ENCODE assay signal across 15 cellular contexts in the genomic region with DNA sequence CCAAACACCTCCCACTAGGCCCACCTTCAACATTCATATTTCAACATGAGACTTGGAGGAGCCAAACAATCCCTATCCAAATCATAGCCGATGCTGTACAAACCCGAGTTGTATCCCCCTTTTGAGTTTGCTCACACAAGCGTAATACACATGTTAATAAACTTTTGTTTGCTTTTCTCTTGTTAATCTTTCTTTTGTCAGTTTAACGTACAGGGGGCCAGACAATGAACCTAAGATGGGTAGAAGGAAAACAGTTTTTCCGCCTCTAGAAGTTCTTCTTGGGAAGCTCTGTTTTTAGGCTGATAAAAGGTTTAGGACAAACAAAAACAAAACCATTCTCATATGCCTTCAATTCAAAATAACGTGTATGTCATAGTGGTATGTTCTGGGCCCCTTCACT. TPM values are rescaled to one million over a fixed set of nuclear protein-coding genes. Genes with fewer than 3 reads are reported as not detected.
A peak's percentile ranks its signal among the peaks of the same experiment; 100 is the strongest.
DNase-seq lines count a peak whose midpoint lies in the region; ATAC-seq and TF ChIP-seq lines count a peak whose summit lies in the region.
"Had no signal": no experiment of that assay in that cellular context is flagged by ENCODE, and none has a peak within 500 bp of the region (broad histone marks: within the 10 kb centered on the region; RNA-seq: fewer than 3 reads in every experiment).

No MANE protein-coding gene starts in this region.

- no peak overlapping the region for H3K4me3 Mint-ChIP-seq in neural progenitor cell
- H3K4me3 Mint-ChIP-seq: CD4-positive, alpha-beta memory T cell; IgD-negative memory B cell had no signal

- H3K79me1 ChIP-seq in neuronal stem cell (ENCODE audit: low read depth, low read length) = no peaks in the 10 kb centered on the region

- H3K27ac Mint-ChIP-seq in neural progenitor cell = no peak overlapping the region
- H3K27ac Mint-ChIP-seq: CD4-positive, alpha-beta memory T cell had no signal

- H4K8ac ChIP-seq in neuronal stem cell (ENCODE audit: low read depth, low read length) = no peak overlapping the region

- no peak overlapping the region for H2AFZ ChIP-seq in neural progenitor cell (replicated peaks)
- no peak overlapping the region for H2AFZ ChIP-seq in neuronal stem cell (ENCODE audit: low read length)
- H2AFZ ChIP-seq: GM23248 had no signal

- no peaks in the 10 kb centered on the region for H4K20me1 ChIP-seq in neural progenitor cell (ENCODE audit: low read depth)

- H3K27me3 ChIP-seq in mucosa of rectum (ENCODE audit: control insufficient read depth in 2 of 2, insufficient read depth in 2 of 2, low read length in 2 of 2) = no peaks in the 10 kb centered on the region
- no peaks in the 10 kb centered on the region for H3K27me3 ChIP-seq in subcutaneous abdominal adipose tissue (ENCODE audit: control insufficient read depth in 5 of 5, insufficient read depth in 4 of 5, low read length in 5 of 5)
- H3K27me3 ChIP-seq in neural progenitor cell = no peaks in the 10 kb centered on the region
- peaks cover 0 to 19% (median 0%) of the 10 kb centered on the region in 3 experiments for H3K27me3 ChIP-seq in neuronal stem cell (ENCODE audit: control insufficient read depth in 3 of 3, insufficient read depth in 3 of 3, low read depth in 1 of 3, low read length in 3 of 3)

- DNase-seq in NCI-H748 (lab: John Stamatoyannopoulos, UW; ENCODE audit: unreplicated experiment) = peak; percentile 21
- no peak for DNase-seq in NCI-H748 treated with DMSO at 0.1 percent for 48 hours (lab: John Stamatoyannopoulos, UW)
- peak; percentile 75 for DNase-seq in NCI-H69 (lab: John Stamatoyannopoulos, UW)
- no peak for DNase-seq in neural progenitor cell (ENCODE audit: low spot score)
- DNase-seq in neuronal stem cell (ENCODE audit: low spot score) = no peak
- DNase-seq: 8988T; CD4-positive, alpha-beta memory T cell; DND-41; GDM1; GM23248 had no signal

- peaks cover 2% of the 10 kb centered on the region for H3K36me3 Mint-ChIP-seq in neural progenitor cell
- H3K36me3 Mint-ChIP-seq: CD4-positive, alpha-beta memory T cell; IgD-negative memory B cell had no signal

- peaks cover 17% of the 10 kb centered on the region for H3K9me3 Mint-ChIP-seq in neural progenitor cell

- H2BK15ac ChIP-seq in neuronal stem cell (ENCODE audit: low read length) = no peak overlapping the region

- no peak overlapping the region for H3K18ac ChIP-seq in neuronal stem cell (ENCODE audit: low read length)

- no peaks in the 10 kb centered on the region for H3K9me3 ChIP-seq in mucosa of rectum (ENCODE audit: control insufficient read depth in 2 of 2, low read length in 2 of 2)
- H3K9me3 ChIP-seq in subcutaneous abdominal adipose tissue (ENCODE audit: control insufficient read depth in 5 of 5, low read length in 5 of 5) = no peaks in the 10 kb centered on the region
- no peaks in the 10 kb centered on the region for H3K9me3 ChIP-seq in neural progenitor cell (ENCODE audit: low read depth)
- H3K9me3 ChIP-seq in neuronal stem cell (replicated peaks in 1 of 2; ENCODE audit: control insufficient read depth in 2 of 2, insufficient read depth in 1 of 2, low read depth in 1 of 2, low read length in 2 of 2) = peaks cover 7 to 11% of the 10 kb centered on the region in 2 donors

- peaks cover 3% of the 10 kb centered on the region for H3F3A ChIP-seq in neural progenitor cell (ENCODE audit: low read depth)

- no peaks in the 10 kb centered on the region for H3K79me2 ChIP-seq in neural progenitor cell (ENCODE audit: low read depth)

- H3K4me1 Mint-ChIP-seq in neural progenitor cell = peaks cover 16% of the 10 kb centered on the region
- H3K4me1 Mint-ChIP-seq: CD4-positive, alpha-beta memory T cell; IgD-negative memory B cell had no signal

- no peak overlapping the region for H3K4me2 ChIP-seq in neural progenitor cell
- no peak overlapping the region for H3K4me2 ChIP-seq in neuronal stem cell (ENCODE audit: insufficient read depth, low read length, poor library complexity, severe bottlenecking)

- H3K36me3 ChIP-seq in mucosa of rectum (ENCODE audit: control insufficient read depth in 2 of 2, insufficient read depth in 2 of 2, low read length in 2 of 2) (no peaks in the 10 kb centered on the region), subcutaneous abdominal adipose tissue (ENCODE audit: control insufficient read depth in 5 of 5, insufficient read depth in 5 of 5, low read length in 5 of 5) (no peaks in the 10 kb centered on the region), neural progenitor cell (no peaks in the 10 kb centered on the region), neuronal stem cell (replicated peaks in 1 of 2; ENCODE audit: control insufficient read depth in 2 of 2, insufficient read depth in 2 of 2, low read length in 2 of 2) (no peaks in the 10 kb centered on the region)

- no CpG with 5 or more reads among the region's 6 CpGs for WGBS in neuronal stem cell (ENCODE audit: extremely low coverage in 2 of 2, insufficient read length in 2 of 2, insufficient replicate concordance in 1 of 2), 2 donors

- H3K4me3 ChIP-seq in mucosa of rectum (ENCODE audit: low read length in 2 of 2) = no peak overlapping the region
- no peak overlapping the region for H3K4me3 ChIP-seq in subcutaneous abdominal adipose tissue (ENCODE audit: low read depth in 1 of 5, low read length in 5 of 5)
- no peak overlapping the region for H3K4me3 ChIP-seq in neural progenitor cell
- no peak overlapping the region for H3K4me3 ChIP-seq in neuronal stem cell (ENCODE audit: low read length in 2 of 2)
- H3K4me3 ChIP-seq: GM23248 had no signal

- H3K27me3 Mint-ChIP-seq in neural progenitor cell (ENCODE audit: insufficient read depth, low read depth) = peaks cover 9% of the 10 kb centered on the region

- H3K4ac ChIP-seq in neuronal stem cell (ENCODE audit: low read length) = no peak overlapping the region

- no peak overlapping the region for H3K23ac ChIP-seq in neuronal stem cell (ENCODE audit: low read depth, low read length, poor library complexity)

- no peak overlapping the region for H2BK5ac ChIP-seq in neuronal stem cell (ENCODE audit: low read length)

- no peak overlapping the region for H2BK120ac ChIP-seq in neuronal stem cell (ENCODE audit: low read depth, low read length)

- no peak for TF ChIP-seq CTCF in neural progenitor cell (IDR thresholded peaks at IDR 0.05)

- no peak overlapping the region for H4K91ac ChIP-seq in neuronal stem cell (ENCODE audit: low read depth, low read length, poor library complexity)

- H3K14ac ChIP-seq in neuronal stem cell (ENCODE audit: low read length) = no peak overlapping the region

- H3K4me1 ChIP-seq in mucosa of rectum (ENCODE audit: control insufficient read depth in 2 of 2, insufficient read depth in 2 of 2, low read length in 2 of 2) = peaks cover 32 to 64% of the 10 kb centered on the region in 2 donors
- peaks cover 16 to 55% (median 50%) of the 10 kb centered on the region in 5 donors for H3K4me1 ChIP-seq in subcutaneous abdominal adipose tissue (ENCODE audit: control insufficient read depth in 5 of 5, insufficient read depth in 5 of 5, low read length in 5 of 5)
- no peaks in the 10 kb centered on the region for H3K4me1 ChIP-seq in neural progenitor cell
- H3K4me1 ChIP-seq in neuronal stem cell (ENCODE audit: control insufficient read depth in 2 of 2, insufficient read depth in 1 of 2, low read depth in 1 of 2, low read length in 2 of 2) = peaks cover 0 to 3% of the 10 kb centered on the region in 2 donors

- H2BK12ac ChIP-seq in neuronal stem cell (ENCODE audit: low read length) = no peak overlapping the region

- H2AK5ac ChIP-seq in neuronal stem cell (ENCODE audit: low read depth, low read length) = no peak overlapping the region

- no peak for ATAC-seq in GM18907 (IDR thresholded peaks at IDR 0.05; ENCODE audit: unreplicated experiment)

- H3K27ac ChIP-seq in mucosa of rectum (ENCODE audit: low read depth in 2 of 2, low read length in 2 of 2) (peak overlapping the region; percentile 1 to 46), subcutaneous abdominal adipose tissue (ENCODE audit: low read depth, low read length) (peak overlapping the region; percentile 44), neural progenitor cell (no peak overlapping the region), neuronal stem cell (replicated peaks; ENCODE audit: low read length) (no peak overlapping the region)
- H3K27ac ChIP-seq: C4-2B, GM23248 had no signal

- H3K9ac ChIP-seq in mucosa of rectum (ENCODE audit: low read depth in 1 of 2, low read length in 2 of 2) (no peak overlapping the region), subcutaneous abdominal adipose tissue (ENCODE audit: low read length in 5 of 5) (no peak overlapping the region), neural progenitor cell (no peak overlapping the region), neuronal stem cell (ENCODE audit: low read depth, low read length, poor library complexity) (no peak overlapping the region)
- H3K9ac ChIP-seq: GM23248 had no signal

RNA-seq across cellular contexts. Expression of gene TMEM37, which starts 9.1 kb away (rescaled TPM):
- 0.74 and 1.0 TPM in 2 replicates for total RNA-seq in neural progenitor cell (ENCODE audit: low replicate concordance)
- 0.71 TPM for polyA plus RNA-seq in neuronal stem cell (2013, experiment 1 of 2)
- 0.58 TPM for polyA plus RNA-seq in neuronal stem cell (2013, experiment 2 of 2)
- total RNA-seq: GM23248 had no signal
- polyA plus RNA-seq: CD4-positive, alpha-beta memory T cell; IgD-negative memory B cell had no signal

RNA-seq across cellular contexts. Expression of gene DBI, which starts 55.7 kb away (rescaled TPM):
- total RNA-seq in neural progenitor cell (ENCODE audit: low replicate concordance) = 158 and 238 TPM in 2 replicates
- polyA plus RNA-seq in neuronal stem cell (2013, experiment 1 of 2) = 678 TPM
- polyA plus RNA-seq in neuronal stem cell (2013, experiment 2 of 2) = 678 TPM

RNA-seq across cellular contexts. Expression of gene C2orf76, which starts 55.9 kb away (rescaled TPM):
- total RNA-seq in neural progenitor cell (ENCODE audit: low replicate concordance) = 13.4 and 16.8 TPM in 2 replicates
- 20.8 TPM for polyA plus RNA-seq in neuronal stem cell (2013, experiment 1 of 2)
- 21.6 TPM for polyA plus RNA-seq in neuronal stem cell (2013, experiment 2 of 2)

Comparison
In these comparisons a context has a peak if more than half of its experiments do, and no peak if none do; other contexts are left out.
1. DNase-seq: peak in NCI-H748 (single experiment) and NCI-H69 (single experiment); none in NCI-H748 treated with DMSO at 0.1 percent for 48 hours (single experiment), neural progenitor cell (single experiment) and neuronal stem cell (single experiment).
2. H3K27ac ChIP-seq: peak in mucosa of rectum (2 of 2) and subcutaneous abdominal adipose tissue (single experiment); none in neural progenitor cell (single experiment) and neuronal stem cell (single experiment).